In genomic region chr11:43819926-43820325, GRCh38 we compare ENCODE assay signal across 31 cellular contexts.
DNase-seq lines count a peak whose midpoint lies in the region; ATAC-seq, FAIRE-seq and TF ChIP-seq lines count a peak whose summit lies in the region.
"Had no signal": no experiment of that assay in that cellular context is flagged by ENCODE, and none has a peak within 500 bp of the region (broad histone marks: within the 10 kb centered on the region; RNA-seq: fewer than 3 reads in every experiment).

No MANE protein-coding gene starts in this region.

- peaks cover 5% of the 10 kb centered on the region for H3K36me3 ChIP-seq in bronchial epithelial cell (ENCODE audit: control insufficient read depth, insufficient read depth, low read length)

- H3K27me3 Mint-ChIP-seq in natural killer cell treated with Interleukin-12 subunit alpha and Interleukin-12 subunit beta and Interleukin-15 and Interleukin-18, amount 100 ng/mL, for 72 hours = no peaks in the 10 kb centered on the region
- H3K27me3 Mint-ChIP-seq: activated CD8-positive, alpha-beta T cell treated with anti-CD3 and anti-CD28 coated beads for 36 hours; activated naive CD8-positive, alpha-beta T cell; B cell; stimulated activated memory B cell treated with anti-CD40 and anti-IgM and Interleukin-4, amounts not matched to agents 10 μg/mL and 1 μg/mL and 100 μg/mL, for 72 hours had no signal

- H3K27ac Mint-ChIP-seq in natural killer cell treated with Interleukin-12 subunit alpha and Interleukin-12 subunit beta and Interleukin-15 and Interleukin-18, amount 100 ng/mL, for 72 hours = no peak overlapping the region
- H3K27ac Mint-ChIP-seq: activated CD8-positive, alpha-beta T cell treated with anti-CD3 and anti-CD28 coated beads for 36 hours; activated naive CD8-positive, alpha-beta T cell; B cell; stimulated activated memory B cell treated with anti-CD40 and anti-IgM and Interleukin-4, amounts not matched to agents 10 μg/mL and 1 μg/mL and 100 μg/mL, for 72 hours had no signal

- H3K36me3 Mint-ChIP-seq in natural killer cell treated with Interleukin-12 subunit alpha and Interleukin-12 subunit beta and Interleukin-15 and Interleukin-18, amount 100 ng/mL, for 72 hours = no peaks in the 10 kb centered on the region

- H3K27me3 ChIP-seq in bronchial epithelial cell (ENCODE audit: control insufficient read depth, insufficient read depth, low read length) = no peaks in the 10 kb centered on the region
- H3K27me3 ChIP-seq: ascending aorta, esophagus muscularis mucosa, gastroesophageal sphincter, hepatocyte, suprapubic skin, upper lobe of right lung had no signal

- no peaks in the 10 kb centered on the region for H3K9me3 Mint-ChIP-seq in natural killer cell treated with Interleukin-12 subunit alpha and Interleukin-12 subunit beta and Interleukin-15 and Interleukin-18, amount 100 ng/mL, for 72 hours
- H3K9me3 Mint-ChIP-seq: activated CD8-positive, alpha-beta T cell treated with anti-CD3 and anti-CD28 coated beads for 36 hours; H9 had no signal

- peak; percentile 16 for DNase-seq in GDM1 (lab: John Stamatoyannopoulos, UW)
- DNase-seq in bronchial epithelial cell (ENCODE audit: low read depth) = peak; percentile 84
- DNase-seq in natural killer cell treated with Interleukin-12 subunit alpha and Interleukin-12 subunit beta and Interleukin-15 and Interleukin-18, amount 100 ng/mL, for 72 hours (ENCODE audit: low spot score) = no peak
- DNase-seq in NCI-H1694 (lab: John Stamatoyannopoulos, UW) = no peak
- DNase-seq in NCI-H1417 treated with DMSO at 0.1 percent for 48 hours (lab: John Stamatoyannopoulos, UW) = no peak
- no peak for DNase-seq in DMS 273 (lab: John Stamatoyannopoulos, UW; ENCODE audit: unreplicated experiment)
- DNase-seq: activated CD4-positive, alpha-beta T cell treated with anti-CD3 and anti-CD28 coated beads for 1 hour; activated CD8-positive, alpha-beta T cell treated with anti-CD3 and anti-CD28 coated beads for 36 hours; caudate nucleus; cortex of kidney; DMS153; H9; Kasumi-1; left colon; NCI-H1048; NCI-H187 treated with DMSO at 0.1 percent for 48 hours; NCI-H526 treated with DMSO at 0.1 percent for 48 hours; stimulated activated CD4-positive, alpha-beta T cell treated with anti-CD3 and anti-CD28 coated beads, Interleukin-4, amount 100 ng/mL, for 4 hours; upper lobe of right lung had no signal

- no peaks in the 10 kb centered on the region for H3K4me1 Mint-ChIP-seq in natural killer cell treated with Interleukin-12 subunit alpha and Interleukin-12 subunit beta and Interleukin-15 and Interleukin-18, amount 100 ng/mL, for 72 hours (ENCODE audit: low read depth in 2 of 2)
- H3K4me1 Mint-ChIP-seq: B cell; H9; stimulated activated memory B cell treated with anti-CD40 and anti-IgM and Interleukin-4, amounts not matched to agents 10 μg/mL and 1 μg/mL and 100 μg/mL, for 72 hours had no signal

- no peak for TF ChIP-seq CTCF in bronchial epithelial cell (IDR thresholded peaks at IDR 0.05; ENCODE audit: insufficient read depth, low read length, severe bottlenecking)

- H3K4me3 Mint-ChIP-seq in natural killer cell treated with Interleukin-12 subunit alpha and Interleukin-12 subunit beta and Interleukin-15 and Interleukin-18, amount 100 ng/mL, for 72 hours = no peak overlapping the region
- H3K4me3 Mint-ChIP-seq: activated CD8-positive, alpha-beta T cell treated with anti-CD3 and anti-CD28 coated beads for 36 hours; activated naive CD8-positive, alpha-beta T cell; B cell; H9; stimulated activated memory B cell treated with anti-CD40 and anti-IgM and Interleukin-4, amounts not matched to agents 10 μg/mL and 1 μg/mL and 100 μg/mL, for 72 hours had no signal

- peak; percentile 48 for ATAC-seq in GM18502 (IDR thresholded peaks at IDR 0.05; ENCODE audit: poor library complexity, unreplicated experiment)
- ATAC-seq in HG02981 (IDR thresholded peaks at IDR 0.05; ENCODE audit: unreplicated experiment) = peak; percentile 48
- ATAC-seq in natural killer cell treated with Interleukin-12 subunit alpha and Interleukin-12 subunit beta and Interleukin-15 and Interleukin-18, amount 100 ng/mL, for 72 hours = no peak
- ATAC-seq: activated CD8-positive, alpha-beta T cell treated with anti-CD3 and anti-CD28 coated beads for 36 hours; gastroesophageal sphincter; left colon; stimulated activated memory B cell treated with anti-CD40 and anti-IgM and Interleukin-4, amounts not matched to agents 10 μg/mL and 1 μg/mL and 100 μg/mL, for 72 hours; upper lobe of right lung had no signal

- peak; percentile 76 for FAIRE-seq in bronchial epithelial cell (lab: Jason Lieb, UNC)
- FAIRE-seq: TTC549 had no signal

- no peak overlapping the region for H3K4me3 ChIP-seq in bronchial epithelial cell (ENCODE audit: low read depth, low read length)
- H3K4me3 ChIP-seq: ascending aorta, esophagus muscularis mucosa, gastroesophageal sphincter, hepatocyte, prostate gland, suprapubic skin, upper lobe of right lung had no signal

Comparison
In these comparisons a context has a peak if more than half of its experiments do, and no peak if none do; other contexts are left out.
1. DNase-seq: peak in GDM1 (single experiment) and bronchial epithelial cell (single experiment); none in natural killer cell treated with Interleukin-12 subunit alpha and Interleukin-12 subunit beta and Interleukin-15 and Interleukin-18, amount 100 ng/mL, for 72 hours (single experiment), NCI-H1694 (single experiment), NCI-H1417 treated with DMSO at 0.1 percent for 48 hours (single experiment) and DMS 273 (single experiment).
2. ATAC-seq: peak in GM18502 (single experiment) and HG02981 (single experiment); none in natural killer cell treated with Interleukin-12 subunit alpha and Interleukin-12 subunit beta and Interleukin-15 and Interleukin-18, amount 100 ng/mL, for 72 hours (0 of 2).